Comparison of ENCODE assay signal across 2 cellular contexts in genomic region chr1:41784516-41785279, GRCh38.
TF ChIP-seq lines count a peak whose summit lies in the region.

No MANE protein-coding gene starts in this region.

TF ChIP-seq in HCT116, 20 proteins besides CTCF, POLR2A, EP300 and RAD21 (continued from another document):
- TF ChIP-seq REST (IDR thresholded peaks at IDR 0.05; ENCODE audit: low read depth) = no peak
- TF ChIP-seq TCF7L2 (IDR thresholded peaks at IDR 0.05; ENCODE audit: borderline replicate concordance, extremely low read depth, insufficient read depth, insufficient read length) = no peak
- TF ChIP-seq MAX (IDR thresholded peaks at IDR 0.05) = no peak
- no peak for TF ChIP-seq SRF (IDR thresholded peaks at IDR 0.05; ENCODE audit: low read depth)
- no peak for TF ChIP-seq FOSL1 (IDR thresholded peaks at IDR 0.05; ENCODE audit: low read depth)
- no peak for TF ChIP-seq ZFX (IDR thresholded peaks at IDR 0.05)
- no peak for TF ChIP-seq ZBTB33 (IDR thresholded peaks at IDR 0.05; ENCODE audit: extremely low read depth, insufficient replicate concordance, low read length)
- no peak for TF ChIP-seq ATF3 (IDR thresholded peaks at IDR 0.05)
- no peak for TF ChIP-seq SIN3A (IDR thresholded peaks at IDR 0.05; ENCODE audit: low read depth)
- TF ChIP-seq POLR2AphosphoS5 (IDR thresholded peaks at IDR 0.05; ENCODE audit: low read depth, low read length) = no peak
TF ChIP-seq in HCT116: peak in this region for 0.

TF ChIP-seq in SK-N-SH, 30 proteins besides CTCF, POLR2A, EP300 and RAD21 (continued from another document):
- TF ChIP-seq ZBTB33 (IDR thresholded peaks at IDR 0.05; ENCODE audit: borderline replicate concordance, low read depth) (no peak), RXRA (IDR thresholded peaks at IDR 0.05; ENCODE audit: borderline replicate concordance, low read depth) (no peak), NFIC (IDR thresholded peaks at IDR 0.05; ENCODE audit: borderline replicate concordance) (no peak), RCOR1 (IDR thresholded peaks at IDR 0.05; ENCODE audit: low read length) (no peak), MAX (IDR thresholded peaks at IDR 0.05; ENCODE audit: low read depth) (no peak), RFX5 (IDR thresholded peaks at IDR 0.05; ENCODE audit: low read length) (no peak), TCF12 (IDR thresholded peaks at IDR 0.05) (no peak), PBX3 (IDR thresholded peaks at IDR 0.05) (no peak), GATA2 (CRISPR knock-in tag; IDR thresholded peaks at IDR 0.05) (no peak), EZH2phosphoT487 (IDR thresholded peaks at IDR 0.05; ENCODE audit: borderline replicate concordance, low read depth) (no peak), FOXJ3 (CRISPR knock-in tag; IDR thresholded peaks at IDR 0.05) (no peak), IRF3 (IDR thresholded peaks at IDR 0.05; ENCODE audit: low read depth, low read length) (no peak), FOXM1 (IDR thresholded peaks at IDR 0.05; ENCODE audit: low read depth) (no peak)
